Comparison of ENCODE assay signal across 7 cellular contexts in genomic region chr9:32148553-32148952, GRCh38.
A peak's percentile ranks its signal among the peaks of the same experiment; 100 is the strongest.
DNase-seq lines count a peak whose midpoint lies in the region; ATAC-seq and TF ChIP-seq lines count a peak whose summit lies in the region.
"Not testable (repeated sequence)": the region's sequence is repeated elsewhere in the genome, so short reads cannot be mapped to it uniquely, and the experiment has no call there.

No MANE protein-coding gene starts in this region.

- CTCF ChIA-PET in Calu3 (lab: Charles Lee); OCI-LY7 (lab: Charles Lee; ENCODE audit: unreplicated experiment); activated CD8-positive, alpha-beta T cell treated with anti-CD3 and anti-CD28 coated beads for 36 hours (lab: Charles Lee): not testable (repeated sequence)

- H2AFZ ChIP-seq in KMS-11 (ENCODE audit: low read depth); OCI-LY7 (ENCODE audit: low read length); smooth muscle cell (ENCODE audit: low read depth): not testable (repeated sequence)

- not testable (repeated sequence) for H3K27me3 Mint-ChIP-seq in Calu3 (ENCODE audit: unreplicated experiment); activated CD8-positive, alpha-beta T cell treated with anti-CD3 and anti-CD28 coated beads for 36 hours; glutamatergic neuron (ENCODE audit: unreplicated experiment)

- H3K4me1 ChIP-seq in KMS-11 (ENCODE audit: low read depth, poor library complexity, severe bottlenecking); OCI-LY7 (ENCODE audit: insufficient read depth, low read length, poor library complexity, severe bottlenecking); smooth muscle cell (ENCODE audit: low read depth): not testable (repeated sequence)

- not testable (repeated sequence) for H3K27me3 ChIP-seq in KMS-11 (ENCODE audit: insufficient read depth, low read depth); smooth muscle cell (ENCODE audit: low read depth)

- not testable (repeated sequence) for BruUV-seq in Calu3 (replicated peaks; lab: Mats Ljungman, UMichigan); OCI-LY7 (replicated peaks; lab: Mats Ljungman, UMichigan)

- WGBS in smooth muscle cell (ENCODE audit: low lambda C conversion rate) = 83% methylated on average over 11 of the region's 11 CpGs

- not testable (repeated sequence) for H3F3A ChIP-seq in smooth muscle cell (ENCODE audit: low read depth)

- H3K79me2 ChIP-seq in KMS-11 (ENCODE audit: insufficient read depth, low read depth); OCI-LY7 (ENCODE audit: insufficient read depth, low read depth, low read length); smooth muscle cell (ENCODE audit: low read depth): not testable (repeated sequence)

- not testable (repeated sequence) for H3K4me3 ChIP-seq in KMS-11 (IDR thresholded peaks at IDR 0.05; ENCODE audit: insufficient read depth, low read depth, low read length); OCI-LY7 (ENCODE audit: low read depth, low read length, poor library complexity, severe bottlenecking); smooth muscle cell

- H4K20me1 ChIP-seq in KMS-11 (ENCODE audit: insufficient read depth); OCI-LY7 (ENCODE audit: insufficient read depth, low read length); smooth muscle cell (ENCODE audit: low read depth): not testable (repeated sequence)

- H3K36me3 Mint-ChIP-seq in Calu3 (ENCODE audit: insufficient read depth, unreplicated experiment); activated CD8-positive, alpha-beta T cell treated with anti-CD3 and anti-CD28 coated beads for 36 hours (ENCODE audit: low read depth); glutamatergic neuron (ENCODE audit: unreplicated experiment): not testable (repeated sequence)

- not testable (repeated sequence) for H3K9me3 Mint-ChIP-seq in Calu3 (ENCODE audit: low read depth, unreplicated experiment); activated CD8-positive, alpha-beta T cell treated with anti-CD3 and anti-CD28 coated beads for 36 hours; glutamatergic neuron (ENCODE audit: unreplicated experiment)

- H3K9ac ChIP-seq in KMS-11; smooth muscle cell (ENCODE audit: low read depth): not testable (repeated sequence)

- H3K9me2 ChIP-seq in OCI-LY7 (ENCODE audit: insufficient read depth, low read length) = not testable (repeated sequence)

- intact Hi-C loops in Calu3 (cut with micrococcal nuclease; ENCODE audit: unreplicated experiment) = loop anchor here (1.0 kb wide), 2 partner anchors 103 to 202 kb away; no protein-coding TSS in a partner anchor
- intact Hi-C loops in OCI-LY7 (cut with micrococcal nuclease; ENCODE audit: unreplicated experiment) = not testable (repeated sequence)
- intact Hi-C loops in activated CD8-positive, alpha-beta T cell treated with anti-CD3 and anti-CD28 coated beads for 36 hours (cut with micrococcal nuclease) = loop anchor here (10.0 kb wide), 1 partner anchor 106 kb away; no protein-coding TSS in a partner anchor

- POLR2A ChIA-PET in OCI-LY7 (lab: Charles Lee); activated CD8-positive, alpha-beta T cell treated with anti-CD3 and anti-CD28 coated beads for 36 hours (lab: Charles Lee): not testable (repeated sequence)

- not testable (repeated sequence) for ATAC-seq in activated CD8-positive, alpha-beta T cell treated with anti-CD3 and anti-CD28 coated beads for 36 hours

- not testable (repeated sequence) for H3K4me2 ChIP-seq in KMS-11; OCI-LY7 (ENCODE audit: low read length); smooth muscle cell

- H3K9me3 ChIP-seq in OCI-LY7 (ENCODE audit: low read length); smooth muscle cell (replicated peaks; ENCODE audit: low read depth): not testable (repeated sequence)

- not testable (repeated sequence) for H3K4me3 Mint-ChIP-seq in Calu3 (ENCODE audit: low read depth, unreplicated experiment); activated CD8-positive, alpha-beta T cell treated with anti-CD3 and anti-CD28 coated beads for 36 hours; glutamatergic neuron (ENCODE audit: unreplicated experiment)

- not testable (repeated sequence) for H3K27ac Mint-ChIP-seq in Calu3 (ENCODE audit: unreplicated experiment); activated CD8-positive, alpha-beta T cell treated with anti-CD3 and anti-CD28 coated beads for 36 hours; glutamatergic neuron (ENCODE audit: unreplicated experiment)

- not testable (repeated sequence) for TF ChIP-seq CTCF in Calu3 (IDR thresholded peaks at IDR 0.05; ENCODE audit: unreplicated experiment); activated CD8-positive, alpha-beta T cell treated with anti-CD3 and anti-CD28 coated beads for 36 hours (IDR thresholded peaks at IDR 0.05)
- peak; percentile 36 for TF ChIP-seq CTCF in GM12873 (IDR thresholded peaks at IDR 0.05; ENCODE audit: insufficient read depth, low read depth, low read length, missing control alignments)
- TF ChIP-seq CTCF in KMS-11 (conservative IDR thresholded peaks at IDR 0.05; ENCODE audit: low read depth, low read length) = 0 out of 2 replicates have a peak, but pooled peaks have one; percentile 19
- TF ChIP-seq CTCF in OCI-LY7 (conservative IDR thresholded peaks at IDR 0.05; ENCODE audit: low read length) = 0 out of 2 replicates have a peak, but pooled peaks have one; percentile 22
- TF ChIP-seq CTCF in glutamatergic neuron (IDR thresholded peaks at IDR 0.05; ENCODE audit: partially characterized antibody, unreplicated experiment) = peak; percentile 17
- TF ChIP-seq CTCF in smooth muscle cell (IDR thresholded peaks at IDR 0.05; ENCODE audit: borderline replicate concordance, insufficient read depth, poor library complexity, severe bottlenecking) = peak; percentile 15

- not testable (repeated sequence) for H3K27ac ChIP-seq in KMS-11; OCI-LY7 (ENCODE audit: low read depth, low read length, poor library complexity, severe bottlenecking); smooth muscle cell (ENCODE audit: low read depth)

- H3K36me3 ChIP-seq in KMS-11 (ENCODE audit: insufficient read depth); OCI-LY7 (ENCODE audit: insufficient read depth, low read length); smooth muscle cell (ENCODE audit: low read depth): not testable (repeated sequence)

- DNase-seq in Calu3 (peak; percentile 3), glutamatergic neuron (peak; percentile 22)
- not testable (repeated sequence) for DNase-seq in OCI-LY7 (ENCODE audit: low spot score); smooth muscle cell (lab: John Stamatoyannopoulos, UW; ENCODE audit: unreplicated experiment)
- peak; percentile 13 for DNase-seq in activated CD8-positive, alpha-beta T cell treated with anti-CD3 and anti-CD28 coated beads for 36 hours

- H3K4me1 Mint-ChIP-seq in Calu3 (ENCODE audit: low read depth, unreplicated experiment); activated CD8-positive, alpha-beta T cell treated with anti-CD3 and anti-CD28 coated beads for 36 hours (ENCODE audit: low read depth); glutamatergic neuron (ENCODE audit: low read depth, unreplicated experiment): not testable (repeated sequence)
